ENCODE assay signal across 9 cellular contexts in the genomic region with DNA sequence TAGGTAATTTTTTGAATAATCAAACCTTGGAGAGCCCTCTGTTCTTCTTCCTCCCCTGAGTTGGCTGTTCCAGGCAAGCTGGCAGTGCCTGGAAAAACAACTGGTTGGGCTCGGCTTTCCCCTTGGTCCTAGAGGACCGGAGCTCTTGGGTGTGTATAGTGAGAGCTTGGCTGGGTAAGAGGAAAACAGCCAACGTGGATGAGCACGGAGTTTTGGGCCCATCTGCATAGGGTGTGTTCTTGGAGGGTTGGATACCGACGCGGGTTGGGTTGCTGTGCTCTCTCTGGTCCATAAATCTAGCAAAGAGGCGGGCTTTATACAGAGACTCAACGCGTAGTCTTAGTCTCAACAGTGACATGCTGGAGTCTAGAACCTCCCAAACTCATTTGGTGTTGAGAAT. TPM values are rescaled to one million over a fixed set of nuclear protein-coding genes. Genes with fewer than 3 reads are reported as not detected.
A peak's percentile ranks its signal among the peaks of the same experiment; 100 is the strongest.
DNase-seq lines count a peak whose midpoint lies in the region; ATAC-seq and TF ChIP-seq lines count a peak whose summit lies in the region.
"Had no signal": no experiment of that assay in that cellular context is flagged by ENCODE, and none has a peak within 500 bp of the region (broad histone marks: within the 10 kb centered on the region; RNA-seq: fewer than 3 reads in every experiment).

No MANE protein-coding gene starts in this region.

- H3K4me3 Mint-ChIP-seq in chondrocyte (ENCODE audit: unreplicated experiment) = no peak overlapping the region
- H3K4me3 Mint-ChIP-seq in immature natural killer cell = no peak overlapping the region
- H3K4me3 Mint-ChIP-seq: CD4-positive, CD25-positive, alpha-beta regulatory T cell had no signal

- peaks cover 61% of the 10 kb centered on the region for H3K4me1 ChIP-seq in lower lobe of right lung

- H3K4me1 Mint-ChIP-seq in chondrocyte (ENCODE audit: low read depth) = peaks cover 64% of the 10 kb centered on the region
- H3K4me1 Mint-ChIP-seq in immature natural killer cell = no peaks in the 10 kb centered on the region

- H3K27me3 Mint-ChIP-seq in chondrocyte (ENCODE audit: low read depth) = no peaks in the 10 kb centered on the region
- H3K27me3 Mint-ChIP-seq in immature natural killer cell (ENCODE audit: low read depth in 3 of 3) = peaks cover 2 to 3% (median 2%) of the 10 kb centered on the region in 3 donors

- peak; percentile 53 for DNase-seq in NCI-H1092 treated with DMSO at 0.1 percent for 48 hours (lab: John Stamatoyannopoulos, UW)
- DNase-seq in chondrocyte (ENCODE audit: low spot score) = no peak
- no peak for DNase-seq in lower lobe of right lung
- DNase-seq in OCI-M2 (lab: John Stamatoyannopoulos, UW; ENCODE audit: unreplicated experiment) = no peak
- DNase-seq in NCI-H1048 (lab: John Stamatoyannopoulos, UW) = no peak
- DNase-seq in immature natural killer cell = no peak
- DNase-seq: CD4-positive, CD25-positive, alpha-beta regulatory T cell had no signal

- H3K9me3 Mint-ChIP-seq in chondrocyte (ENCODE audit: low read depth) (no peaks in the 10 kb centered on the region), immature natural killer cell (no peaks in the 10 kb centered on the region)
- H3K9me3 Mint-ChIP-seq: CD4-positive, CD25-positive, alpha-beta regulatory T cell had no signal

- peak overlapping the region; percentile 33; the same call in 1 of the 2 replicates for H3K27ac ChIP-seq in 22Rv1
- peak overlapping the region; percentile 58 for H3K27ac ChIP-seq in lower lobe of right lung

- H3K9me3 ChIP-seq in lower lobe of right lung = no peaks in the 10 kb centered on the region

- intact Hi-C loops in lower lobe of right lung (cut with DNase I) = no loop called here

- ATAC-seq in lower lobe of right lung = peak; percentile 36 to 44
- no peak for ATAC-seq in GM18868 (IDR thresholded peaks at IDR 0.05; ENCODE audit: unreplicated experiment)

- H3K4me3 ChIP-seq in lower lobe of right lung = no peak overlapping the region

- H3K36me3 Mint-ChIP-seq in chondrocyte (ENCODE audit: low read depth) = no peaks in the 10 kb centered on the region
- no peaks in the 10 kb centered on the region for H3K36me3 Mint-ChIP-seq in immature natural killer cell
- H3K36me3 Mint-ChIP-seq: CD4-positive, CD25-positive, alpha-beta regulatory T cell had no signal

- H3K27me3 ChIP-seq in lower lobe of right lung (ENCODE audit: low read depth) = no peaks in the 10 kb centered on the region

- TF ChIP-seq CTCF in 22Rv1 (IDR thresholded peaks at IDR 0.05) (no peak), chondrocyte (IDR thresholded peaks at IDR 0.05) (no peak), lower lobe of right lung (IDR thresholded peaks at IDR 0.05) (no peak)

- H3K36me3 ChIP-seq in lower lobe of right lung = no peaks in the 10 kb centered on the region

- H3K27ac Mint-ChIP-seq in chondrocyte (ENCODE audit: unreplicated experiment) (peak overlapping the region; percentile 87), immature natural killer cell (no peak overlapping the region)
- H3K27ac Mint-ChIP-seq: CD4-positive, CD25-positive, alpha-beta regulatory T cell had no signal

RNA-seq across cellular contexts. Expression of a gene that starts 23.2 kb away (rescaled TPM):
- total RNA-seq in chondrocyte (0.85 to 11.4 TPM (median 10.5 TPM) in 3 replicates), lower lobe of right lung (10.5 TPM)
- 10 to 100 TPM in 1 of 3 donors, 1 to 10 TPM in 1, not detected in 1; 1.1 to 11.0 TPM for polyA plus RNA-seq in immature natural killer cell

RNA-seq across cellular contexts. Expression of a gene that starts 46.9 kb away (rescaled TPM):
- total RNA-seq in chondrocyte = 1.5 to 3.2 TPM (median 2.5 TPM) in 3 replicates
- 13.0 TPM for total RNA-seq in lower lobe of right lung
- polyA plus RNA-seq in immature natural killer cell = 1 to 10 TPM in 2 of 3 donors, under 1 TPM in 1; 0.97 to 1.0 (median 1.0) TPM
